18 cellular contexts compared by ENCODE assay signal in genomic region chr7:135768990-135769389, GRCh38. TPM values are rescaled to one million over a fixed set of nuclear protein-coding genes. Genes with fewer than 3 reads are reported as not detected.
DNase-seq lines count a peak whose midpoint lies in the region; ATAC-seq and TF ChIP-seq lines count a peak whose summit lies in the region.
"Had no signal": no experiment of that assay in that cellular context is flagged by ENCODE, and none has a peak within 500 bp of the region (broad histone marks: within the 10 kb centered on the region; RNA-seq: fewer than 3 reads in every experiment).

No MANE protein-coding gene starts in this region.

- intact Hi-C loops in breast epithelium (cut with DNase I; ENCODE audit: low total_unique reads), result no loop called here
- intact Hi-C loops in MCF 10A (cut with micrococcal nuclease), result no loop called here
- intact Hi-C loops in heart left ventricle (cut with DNase I), result loop anchor here in 1 of 10 donors (10.0 kb wide), 1 partner anchor 94 kb away; no protein-coding TSS in a partner anchor
- intact Hi-C loops in aorta (cut with DNase I), result no loop called here

- ATAC-seq in heart left ventricle (peak; percentile 82 to 96 (median 90)), aorta (ENCODE audit: low FRiP score) (peak; percentile 61), GM18519 (IDR thresholded peaks at IDR 0.05; ENCODE audit: low FRiP score, unreplicated experiment) (no peak)
- no peak for ATAC-seq in activated T-helper 17 cell treated with anti-CD3 and anti-CD28 coated beads, Interleukin-2, amount 50 U/mL, for 72 hours (replicated peaks)
- ATAC-seq: T-cell had no signal

- peaks cover 7% of the 10 kb centered on the region for H3K4me1 Mint-ChIP-seq in MCF 10A (ENCODE audit: insufficient read depth, unreplicated experiment)
- H3K4me1 Mint-ChIP-seq in activated T-helper 17 cell treated with anti-CD3 and anti-CD28 coated beads, Interleukin-2, amount 50 U/mL, for 72 hours, result peaks cover 5% of the 10 kb centered on the region
- H3K4me1 Mint-ChIP-seq: CD14-positive monocyte, IgD-negative memory B cell, T-cell had no signal

- POLR2A ChIA-PET in MCF 10A (lab: Yijun Ruan, JAX), result no interaction called here

- H3K23ac ChIP-seq in trophoblast cell (ENCODE audit: low read length), result no peak overlapping the region

- H3K36me3 Mint-ChIP-seq in MCF 10A (ENCODE audit: insufficient read depth, unreplicated experiment), result no peaks in the 10 kb centered on the region
- no peaks in the 10 kb centered on the region for H3K36me3 Mint-ChIP-seq in activated T-helper 17 cell treated with anti-CD3 and anti-CD28 coated beads, Interleukin-2, amount 50 U/mL, for 72 hours (ENCODE audit: low read depth)
- H3K36me3 Mint-ChIP-seq: CD14-positive monocyte, IgD-negative memory B cell, T-cell had no signal

- H4K12ac ChIP-seq in trophoblast cell (ENCODE audit: low read depth, low read length), result no peak overlapping the region

- peak overlapping the region; percentile 28 for H3K14ac ChIP-seq in trophoblast cell (ENCODE audit: low read length)

- H3K9me3 Mint-ChIP-seq in MCF 10A (ENCODE audit: unreplicated experiment), result no peaks in the 10 kb centered on the region
- H3K9me3 Mint-ChIP-seq in activated T-helper 17 cell treated with anti-CD3 and anti-CD28 coated beads, Interleukin-2, amount 50 U/mL, for 72 hours, result peaks cover 3% of the 10 kb centered on the region
- H3K9me3 Mint-ChIP-seq: T-cell had no signal

- H3K9me3 ChIP-seq in breast epithelium, result no peaks in the 10 kb centered on the region
- H3K9me3 ChIP-seq in heart left ventricle, result no peaks in the 10 kb centered on the region
- no peaks in the 10 kb centered on the region for H3K9me3 ChIP-seq in trophoblast cell (ENCODE audit: insufficient read depth, low read depth, low read length)
- no peaks in the 10 kb centered on the region for H3K9me3 ChIP-seq in aorta (ENCODE audit: control insufficient read depth, low read length)

- peak overlapping the region; percentile 65 for H3K4ac ChIP-seq in trophoblast cell (ENCODE audit: low read depth, low read length)

- H2BK5ac ChIP-seq in trophoblast cell (ENCODE audit: low read depth, low read length, poor library complexity), result peak overlapping the region; percentile 32

- H3K4me3 ChIP-seq in breast epithelium (no peak overlapping the region), heart left ventricle (no peak overlapping the region), trophoblast cell (ENCODE audit: low read depth, low read length) (no peak overlapping the region), aorta (ENCODE audit: low read length in 2 of 2) (no peak overlapping the region)
- H3K4me3 ChIP-seq: smooth muscle cell had no signal

- no peak overlapping the region for H3K27ac Mint-ChIP-seq in MCF 10A (ENCODE audit: low read depth, unreplicated experiment)
- no peak overlapping the region for H3K27ac Mint-ChIP-seq in activated T-helper 17 cell treated with anti-CD3 and anti-CD28 coated beads, Interleukin-2, amount 50 U/mL, for 72 hours
- H3K27ac Mint-ChIP-seq: CD14-positive monocyte, T-cell had no signal

- BruUV-seq in MCF 10A (replicated peaks; lab: Mats Ljungman, UMichigan), result no TSS peak

- H2BK12ac ChIP-seq in trophoblast cell (ENCODE audit: low read length), result peak overlapping the region; percentile 86

- H3K4me2 ChIP-seq in trophoblast cell (ENCODE audit: low read length), result no peak overlapping the region
- H3K4me2 ChIP-seq: smooth muscle cell had no signal

- no peak overlapping the region for H2AFZ ChIP-seq in trophoblast cell (ENCODE audit: insufficient read depth, low read length, poor library complexity)

- no peak overlapping the region for H3K9ac ChIP-seq in trophoblast cell (ENCODE audit: low read length)

- H3K18ac ChIP-seq in trophoblast cell (ENCODE audit: low read length), result no peak overlapping the region

- 38 to 52% (median 45%) methylated on average over 2 of the region's 2 CpGs for WGBS in heart left ventricle, 4 donors
- no CpG with 5 or more reads among the region's 2 CpGs for WGBS in trophoblast cell (ENCODE audit: extremely low coverage, insufficient coverage, insufficient read length)
- WGBS in aorta, 2 donors, result 43 to 66% methylated on average over 2 of the region's 2 CpGs

- H3K79me2 ChIP-seq in trophoblast cell (ENCODE audit: control insufficient read depth, insufficient read depth, low read length, poor library complexity), result no peaks in the 10 kb centered on the region

- H3K27me3 ChIP-seq in breast epithelium, result no peaks in the 10 kb centered on the region
- H3K27me3 ChIP-seq in heart left ventricle, result no peaks in the 10 kb centered on the region
- H3K27me3 ChIP-seq in trophoblast cell (ENCODE audit: insufficient read depth, low read length), result no peaks in the 10 kb centered on the region
- H3K27me3 ChIP-seq in aorta (ENCODE audit: control insufficient read depth in 1 of 2, insufficient read depth in 2 of 2, low read length in 1 of 2), result no peaks in the 10 kb centered on the region

- H3K4me3 Mint-ChIP-seq in MCF 10A (ENCODE audit: unreplicated experiment), result no peak overlapping the region
- H3K4me3 Mint-ChIP-seq in activated T-helper 17 cell treated with anti-CD3 and anti-CD28 coated beads, Interleukin-2, amount 50 U/mL, for 72 hours, result no peak overlapping the region
- H3K4me3 Mint-ChIP-seq: CD14-positive monocyte, IgD-negative memory B cell, T-cell had no signal

- H3K36me3 ChIP-seq in breast epithelium (no peaks in the 10 kb centered on the region), heart left ventricle (no peaks in the 10 kb centered on the region), trophoblast cell (ENCODE audit: control insufficient read depth in 1 of 2, insufficient read depth in 2 of 2, low read length in 2 of 2) (no peaks in the 10 kb centered on the region), aorta (ENCODE audit: control insufficient read depth in 1 of 2, insufficient read depth in 2 of 2, low read length in 1 of 2) (no peaks in the 10 kb centered on the region)

- H4K91ac ChIP-seq in trophoblast cell (ENCODE audit: low read depth, low read length), result peak overlapping the region; percentile 64

- peak overlapping the region; percentile 36 for H2AK5ac ChIP-seq in trophoblast cell (ENCODE audit: low read length)

- H3K4me1 ChIP-seq in breast epithelium, result no peaks in the 10 kb centered on the region
- H3K4me1 ChIP-seq in heart left ventricle, result peaks cover 0 to 45% (median 21%) of the 10 kb centered on the region in 12 donors
- peaks cover 24% of the 10 kb centered on the region in 2 experiments for H3K4me1 ChIP-seq in trophoblast cell (ENCODE audit: control insufficient read depth in 1 of 2, insufficient read depth in 2 of 2, low read length in 2 of 2)
- peaks cover 0 to 3% of the 10 kb centered on the region in 2 donors for H3K4me1 ChIP-seq in aorta (ENCODE audit: control insufficient read depth in 1 of 2, insufficient read depth in 2 of 2, low read length in 2 of 2)

- peak overlapping the region; percentile 65 to 86 for H3K27ac ChIP-seq in breast epithelium
- peak overlapping the region; percentile 34 to 92 (median 72) for H3K27ac ChIP-seq in heart left ventricle
- peak overlapping the region; percentile 27 for H3K27ac ChIP-seq in trophoblast cell (ENCODE audit: low read depth, low read length)
- peak overlapping the region in 1 of 2 donors; percentile 59 for H3K27ac ChIP-seq in aorta (ENCODE audit: low read depth in 1 of 2, low read length in 2 of 2)
- H3K27ac ChIP-seq: VCaP had no signal

- peaks cover 12% of the 10 kb centered on the region for H3K27me3 Mint-ChIP-seq in MCF 10A (ENCODE audit: insufficient read depth, unreplicated experiment)
- H3K27me3 Mint-ChIP-seq in activated T-helper 17 cell treated with anti-CD3 and anti-CD28 coated beads, Interleukin-2, amount 50 U/mL, for 72 hours, result peaks cover 3% of the 10 kb centered on the region

- peaks cover 43% of the 10 kb centered on the region for H3K79me1 ChIP-seq in trophoblast cell (ENCODE audit: low read length)

- H4K8ac ChIP-seq in trophoblast cell (ENCODE audit: low read depth, low read length), result no peak overlapping the region

- peak overlapping the region; percentile 57 for H2BK120ac ChIP-seq in trophoblast cell (ENCODE audit: insufficient read depth, low read length, poor library complexity)

- CTCF ChIA-PET in MCF 10A (lab: Yijun Ruan, JAX), result interaction anchor here (0.5 to 1.0 kb wide), 3 partner anchors 96 to 255 kb away, joined by 3 read pairs; no protein-coding TSS in a partner anchor

- TF ChIP-seq CTCF in breast epithelium (IDR thresholded peaks at IDR 0.05) (no peak), MCF 10A (IDR thresholded peaks at IDR 0.05; ENCODE audit: unreplicated experiment) (no peak), heart left ventricle (IDR thresholded peaks at IDR 0.05) (no peak)

- no peak for TF ChIP-seq POLR2A in breast epithelium (IDR thresholded peaks at IDR 0.05)
- TF ChIP-seq POLR2A in heart left ventricle (IDR thresholded peaks at IDR 0.05), result no peak

- peak in 1 of 2 donors; percentile 82 for DNase-seq in breast epithelium (ENCODE audit: low spot score in 2 of 2)
- DNase-seq in MCF 10A (ENCODE audit: unreplicated experiment), result no peak
- peak in 4 of 5 donors; percentile 48 to 84 (median 76) for DNase-seq in heart left ventricle
- DNase-seq in trophoblast cell, result no peak
- DNase-seq in aorta, result no peak
- DNase-seq in NCI-H510A (lab: John Stamatoyannopoulos, UW), result no peak
- DNase-seq: DMS53, T-cell had no signal

RNA-seq across cellular contexts. Expression of gene FAM180A, which starts 20.4 kb away (rescaled TPM):
- total RNA-seq in breast epithelium, result 10 to 100 TPM in 1 of 3 donors, 1 to 10 TPM in 2; 5.2 to 11.9 (median 9.1) TPM
- total RNA-seq in MCF 10A (2022), result 0.17 TPM in 1 of 2 replicates, not detected in the other
- 10 to 100 TPM in 8 of 9 donors, 1 to 10 TPM in 1; 7.9 to 63.5 (median 30.3) TPM for total RNA-seq in heart left ventricle
- 10 to 100 TPM; 12.4 to 16.7 TPM for polyA plus RNA-seq in heart left ventricle
- polyA plus RNA-seq in trophoblast cell (2013), result 0.18 and 0.21 TPM in 2 replicates
- total RNA-seq in aorta, result 10 to 100 TPM; 61.8 to 67.1 TPM
- polyA plus RNA-seq in aorta, result 10 to 100 TPM in 1 of 2 donors, 1 to 10 TPM in 1; 4.5 to 10.0 TPM
- not detected for total RNA-seq in activated T-helper 17 cell treated with anti-CD3 and anti-CD28 coated beads, Interleukin-2, amount 50 U/mL, for 72 hours
- total RNA-seq: A673, cerebellum, smooth muscle cell, T-cell had no signal
- polyA plus RNA-seq: CD14-positive monocyte, IgD-negative memory B cell had no signal

RNA-seq across cellular contexts. Expression of gene SLC13A4, which starts 41.0 kb away (rescaled TPM):
- total RNA-seq in breast epithelium, result under 1 TPM in 2 of 3 donors, not detected in 1; 0.29 to 0.32 TPM
- not detected in 2 replicates for total RNA-seq in MCF 10A (2022)
- total RNA-seq in heart left ventricle, result 1 to 10 TPM in 2 of 9 donors, under 1 TPM in 6, not detected in 1; 0.09 to 1.5 (median 0.46) TPM
- polyA plus RNA-seq in heart left ventricle, result under 1 TPM; 0.08 to 0.91 TPM
- polyA plus RNA-seq in trophoblast cell (2013), result 437 and 491 TPM in 2 replicates
- 1 to 10 TPM; 1.7 to 2.2 TPM for total RNA-seq in aorta
- 1 to 10 TPM in 1 of 2 donors, not detected in 1; 2.0 TPM for polyA plus RNA-seq in aorta
- total RNA-seq in activated T-helper 17 cell treated with anti-CD3 and anti-CD28 coated beads, Interleukin-2, amount 50 U/mL, for 72 hours, result not detected
- total RNA-seq: A673, H4, mucosa of gallbladder, smooth muscle cell, T-cell had no signal
- polyA plus RNA-seq: CD14-positive monocyte had no signal

Comparison
In these comparisons a context has a peak if more than half of its experiments do, and no peak if none do; other contexts are left out.
1. DNase-seq: peak in heart left ventricle (4 of 5); none in MCF 10A (single experiment), trophoblast cell (0 of 2), aorta (0 of 2) and NCI-H510A (single experiment).
2. ATAC-seq: peak in heart left ventricle (4 of 4) and aorta (single experiment); none in activated T-helper 17 cell treated with anti-CD3 and anti-CD28 coated beads, Interleukin-2, amount 50 U/mL, for 72 hours (single experiment) and GM18519 (single experiment).